10 cellular contexts compared by ENCODE assay signal in genomic region chr19:48502720-48503018, GRCh38. TPM values are rescaled to one million over a fixed set of nuclear protein-coding genes. Genes with fewer than 3 reads are reported as not detected.
DNase-seq lines count a peak whose midpoint lies in the region; ATAC-seq and TF ChIP-seq lines count a peak whose summit lies in the region.
"Had no signal": no experiment of that assay in that cellular context is flagged by ENCODE, and none has a peak within 500 bp of the region (broad histone marks: within the 10 kb centered on the region; RNA-seq: fewer than 3 reads in every experiment).

No MANE protein-coding gene starts in this region.

- H3F3A ChIP-seq in OCI-LY1 (ENCODE audit: insufficient read depth, low read length): no peaks in the 10 kb centered on the region

- H3K36me3 ChIP-seq in OCI-LY1 (ENCODE audit: insufficient read depth, low read length) (no peaks in the 10 kb centered on the region), esophagus squamous epithelium (no peaks in the 10 kb centered on the region), parathyroid adenoma (ENCODE audit: control insufficient read depth, insufficient read depth, low read length) (no peaks in the 10 kb centered on the region), testis (ENCODE audit: low read depth, missing control alignments) (no peaks in the 10 kb centered on the region)

- H3K4me3 ChIP-seq in OCI-LY1 (ENCODE audit: low read depth, low read length, poor library complexity, severe bottlenecking) (peak overlapping the region; percentile 3), esophagus squamous epithelium (peak overlapping the region in 3 of 4 donors; percentile 20 to 52 (median 35)), parathyroid adenoma (ENCODE audit: low read depth, low read length) (peak overlapping the region; percentile 57), testis (peak overlapping the region in 1 of 2 donors; percentile 13)

- H3K4me1 Mint-ChIP-seq in Calu3 (ENCODE audit: low read depth, unreplicated experiment): peaks cover 33% of the 10 kb centered on the region

- no TSS peak for BruUV-seq in Calu3 (replicated peaks; lab: Mats Ljungman, UMichigan)

- no peaks in the 10 kb centered on the region for H3K9me2 ChIP-seq in OCI-LY1 (ENCODE audit: low read depth, low read length)

- H3K4me3 Mint-ChIP-seq in Calu3 (ENCODE audit: low read depth, unreplicated experiment): peak overlapping the region; percentile 20

- peaks cover 7% of the 10 kb centered on the region for H3K4me1 ChIP-seq in OCI-LY1 (ENCODE audit: insufficient read depth, low read length, severe bottlenecking)
- H3K4me1 ChIP-seq in esophagus squamous epithelium: peaks cover 0 to 53% (median 17%) of the 10 kb centered on the region in 3 donors
- no peaks in the 10 kb centered on the region for H3K4me1 ChIP-seq in parathyroid adenoma
- no peaks in the 10 kb centered on the region for H3K4me1 ChIP-seq in testis

- H2AFZ ChIP-seq in OCI-LY1 (ENCODE audit: low read length) (no peak overlapping the region), parathyroid adenoma (no peak overlapping the region)

- intact Hi-C loops in Calu3 (cut with micrococcal nuclease; ENCODE audit: unreplicated experiment) (no loop called here), esophagus squamous epithelium (cut with DNase I) (no loop called here), testis (cut with DNase I; ENCODE audit: low total_unique reads) (loop anchor here (10.0 kb wide), 1 partner anchor 82 kb away; no protein-coding TSS in a partner anchor)

- H3K4me2 ChIP-seq in OCI-LY1 (ENCODE audit: low read length) (no peak overlapping the region), parathyroid adenoma (ENCODE audit: low read length) (peak overlapping the region; percentile 80)

- H3K27me3 ChIP-seq in OCI-LY1 (ENCODE audit: insufficient read depth, low read length) (no peaks in the 10 kb centered on the region), esophagus squamous epithelium (peaks cover 0 to 48% (median 0%) of the 10 kb centered on the region in 4 donors), parathyroid adenoma (ENCODE audit: control insufficient read depth, insufficient read depth, low read length) (no peaks in the 10 kb centered on the region), testis (no peaks in the 10 kb centered on the region)

- H3K36me3 Mint-ChIP-seq in Calu3 (ENCODE audit: insufficient read depth, unreplicated experiment): peaks cover 30% of the 10 kb centered on the region
- H3K36me3 Mint-ChIP-seq: stimulated activated effector memory CD8-positive, alpha-beta T cell treated with anti-CD3 and anti-CD28 coated beads, Interleukin-12 subunit alpha, Interleukin-12 subunit beta, amount 100 ng/mL, for 72 hours had no signal

- H3K27me3 Mint-ChIP-seq in Calu3 (ENCODE audit: unreplicated experiment): peaks cover 67% of the 10 kb centered on the region

- ATAC-seq in HG03521 (IDR thresholded peaks at IDR 0.05; ENCODE audit: unreplicated experiment) (no peak), HG02938 (IDR thresholded peaks at IDR 0.05; ENCODE audit: unreplicated experiment) (no peak)

- CTCF ChIA-PET in Calu3 (lab: Charles Lee): interaction anchor here (0.6 to 1.1 kb wide), 6 partner anchors 48 to 1337 kb away, joined by 3 to 8 read pairs (median 4); no protein-coding TSS in a partner anchor

- H3K79me2 ChIP-seq in OCI-LY1 (ENCODE audit: insufficient read depth, low read length): no peaks in the 10 kb centered on the region
- no peaks in the 10 kb centered on the region for H3K79me2 ChIP-seq in parathyroid adenoma

- 62% methylated on average over 5 of the region's 8 CpGs; no CpG with 5 or more reads in 1 of the 2 donors for WGBS in esophagus squamous epithelium, 2 donors
- 78 to 81% methylated on average over 7 to 8 of the region's 8 CpGs for WGBS in testis, 2 donors

- TF ChIP-seq POLR2A in esophagus squamous epithelium (IDR thresholded peaks at IDR 0.05) (no peak), testis (IDR thresholded peaks at IDR 0.05) (no peak)

- no peak overlapping the region for H3K9ac ChIP-seq in OCI-LY1 (ENCODE audit: low read length)
- no peak overlapping the region for H3K9ac ChIP-seq in parathyroid adenoma

- no peak for TF ChIP-seq CTCF in Calu3 (IDR thresholded peaks at IDR 0.05; ENCODE audit: unreplicated experiment)
- no peak for TF ChIP-seq CTCF in OCI-LY1 (IDR thresholded peaks at IDR 0.05; ENCODE audit: low read length)
- no peak for TF ChIP-seq CTCF in esophagus squamous epithelium (IDR thresholded peaks at IDR 0.05)
- no peak for TF ChIP-seq CTCF in parathyroid adenoma (IDR thresholded peaks at IDR 0.05)
- no peak for TF ChIP-seq CTCF in testis (IDR thresholded peaks at IDR 0.05)

- H4K20me1 ChIP-seq in OCI-LY1 (ENCODE audit: insufficient read depth, low read length): no peaks in the 10 kb centered on the region

- H3K9me3 ChIP-seq in OCI-LY1 (ENCODE audit: low read length): no peaks in the 10 kb centered on the region
- H3K9me3 ChIP-seq in esophagus squamous epithelium: no peaks in the 10 kb centered on the region
- H3K9me3 ChIP-seq in parathyroid adenoma (ENCODE audit: control insufficient read depth, low read length): no peaks in the 10 kb centered on the region
- H3K9me3 ChIP-seq in testis: no peaks in the 10 kb centered on the region

- H3K27ac Mint-ChIP-seq in Calu3 (ENCODE audit: unreplicated experiment): no peak overlapping the region

- H3K27ac ChIP-seq in OCI-LY1 (ENCODE audit: low read depth, low read length, poor library complexity, severe bottlenecking): no peak overlapping the region
- peak overlapping the region; percentile 4 to 85 (median 55) for H3K27ac ChIP-seq in esophagus squamous epithelium
- no peak overlapping the region for H3K27ac ChIP-seq in parathyroid adenoma
- no peak overlapping the region for H3K27ac ChIP-seq in testis

- H3K9me3 Mint-ChIP-seq in Calu3 (ENCODE audit: low read depth, unreplicated experiment): no peaks in the 10 kb centered on the region
- H3K9me3 Mint-ChIP-seq: stimulated activated effector memory CD8-positive, alpha-beta T cell treated with anti-CD3 and anti-CD28 coated beads, Interleukin-12 subunit alpha, Interleukin-12 subunit beta, amount 100 ng/mL, for 72 hours had no signal

- DNase-seq in Calu3 (no peak), esophagus squamous epithelium (lab: John Stamatoyannopoulos, UW) (no peak), NCI-H2029 (lab: John Stamatoyannopoulos, UW) (no peak), testis (no peak)
- DNase-seq: retina had no signal

RNA-seq across cellular contexts. Expression of gene LMTK3, which starts 9.0 kb away (rescaled TPM):
- 1.0 and 2.4 TPM in 2 replicates for total RNA-seq in Calu3 (2022)
- 1 to 10 TPM; 2.1 to 7.8 (median 2.8) TPM for total RNA-seq in esophagus squamous epithelium
- total RNA-seq in testis: 1 to 10 TPM in 1 of 2 donors, under 1 TPM in 1; 0.62 to 1.7 TPM
- polyA plus RNA-seq in testis (ENCODE audit: insufficient read depth, low read depth, low replicate concordance): 0.96 TPM

RNA-seq across cellular contexts. Expression of gene CYTH2, which starts 33.5 kb away (rescaled TPM):
- total RNA-seq in Calu3 (2022) (98.1 and 109 TPM in 2 replicates), esophagus squamous epithelium (100 to 1,000 TPM in 1 of 4 donors, 10 to 100 TPM in 3; 40.8 to 101 (median 47.8) TPM), testis (100 to 1,000 TPM in 1 of 2 donors, 10 to 100 TPM in 1; 92.7 to 123 TPM)
- polyA plus RNA-seq in testis (ENCODE audit: insufficient read depth, low read depth, low replicate concordance): 132 TPM

RNA-seq across cellular contexts. Expression of gene KCNJ14, which starts 47.3 kb away (rescaled TPM):
- total RNA-seq in Calu3 (2022): 9.6 and 9.9 TPM in 2 replicates
- total RNA-seq in esophagus squamous epithelium: 1 to 10 TPM in 1 of 4 donors, under 1 TPM in 3; 0.57 to 1.3 (median 0.92) TPM
- 1 to 10 TPM; 1.6 to 2.2 TPM for total RNA-seq in testis
- polyA plus RNA-seq in testis (ENCODE audit: insufficient read depth, low read depth, low replicate concordance): 0.66 TPM

RNA-seq across cellular contexts. Expression of gene SULT2B1, which starts 49.3 kb away (rescaled TPM):
- total RNA-seq in Calu3 (2022) (0.64 TPM in 1 of 2 replicates, not detected in the other), esophagus squamous epithelium (100 to 1,000 TPM in 2 of 4 donors, 10 to 100 TPM in 2; 84.8 to 253 (median 150) TPM), testis (1 to 10 TPM; 1.1 to 1.4 TPM)
- polyA plus RNA-seq in testis (ENCODE audit: insufficient read depth, low read depth, low replicate concordance): 1.0 TPM

RNA-seq across cellular contexts. Expression of gene GRWD1, which starts 56.9 kb away (rescaled TPM):
- total RNA-seq in Calu3 (2022): 75.0 and 76.7 TPM in 2 replicates
- total RNA-seq in esophagus squamous epithelium: 10 to 100 TPM; 33.0 to 43.9 (median 34.6) TPM
- 10 to 100 TPM; 32.8 to 35.2 TPM for total RNA-seq in testis
- 17.8 TPM for polyA plus RNA-seq in testis (ENCODE audit: insufficient read depth, low read depth, low replicate concordance)

Comparison
In these comparisons a context has a peak if more than half of its experiments do, and no peak if none do; other contexts are left out.
1. H3K27ac ChIP-seq: peak in esophagus squamous epithelium (4 of 4); none in OCI-LY1 (single experiment), parathyroid adenoma (single experiment) and testis (0 of 2).